26 cellular contexts compared by ENCODE assay signal in genomic region chr10:60960031-60960430, GRCh38.
"Had no signal": no experiment of that assay in that cellular context is flagged by ENCODE, and none has a peak within 500 bp of the region (broad histone marks: within the 10 kb centered on the region; RNA-seq: fewer than 3 reads in every experiment).

No MANE protein-coding gene starts in this region.

- H3K27me3 ChIP-seq: colonic mucosa, esophagus squamous epithelium, gastrocnemius medialis, heart right ventricle, left lung had no signal

- H3K4me3 Mint-ChIP-seq: dendritic cell treated with granulocyte-macrophage colony-stimulating factor and Interleukin-4, amounts not matched to agents 40 ng/mL and 50 ng/mL, for 4 days; effector memory CD8-positive, alpha-beta T cell; endodermal cell; mesothelial cell of epicardium had no signal

- H3K27ac Mint-ChIP-seq: dendritic cell treated with granulocyte-macrophage colony-stimulating factor and Interleukin-4, amounts not matched to agents 40 ng/mL and 50 ng/mL, for 4 days; effector memory CD8-positive, alpha-beta T cell; endodermal cell had no signal

- H3K4me1 ChIP-seq: colonic mucosa had no signal

- H3K36me3 Mint-ChIP-seq: mesothelial cell of epicardium, naive B cell had no signal

- H3K27me3 Mint-ChIP-seq: dendritic cell treated with granulocyte-macrophage colony-stimulating factor and Interleukin-4, amounts not matched to agents 40 ng/mL and 50 ng/mL, for 4 days; naive B cell had no signal

- H3K27ac ChIP-seq: colonic mucosa, epithelial cell of prostate, esophagus squamous epithelium, gastrocnemius medialis, heart right ventricle, left lung, lower lobe of right lung had no signal

- DNase-seq: colonic mucosa; cortex of kidney; effector CD8-positive, alpha-beta T cell; effector memory CD8-positive, alpha-beta T cell; endodermal cell; erythroblast; esophagus squamous epithelium; foreskin melanocyte; gastrocnemius medialis; glutamatergic neuron; head of caudate nucleus; heart right ventricle; hippocampal formation; left cardiac atrium; left lung; left ventricle myocardium superior; lower lobe of right lung; mucosa of descending colon; naive B cell had no signal

- H3K4me3 ChIP-seq: colonic mucosa, esophagus squamous epithelium, gastrocnemius medialis, heart right ventricle, left lung, lower lobe of right lung, mucosa of descending colon had no signal

- H3K9me3 ChIP-seq: colonic mucosa, esophagus squamous epithelium, gastrocnemius medialis, heart right ventricle, left lung, lower lobe of right lung, mucosa of descending colon had no signal

- H3K36me3 ChIP-seq: colonic mucosa, esophagus squamous epithelium, gastrocnemius medialis, heart right ventricle, left lung, lower lobe of right lung had no signal

- ATAC-seq: effector memory CD8-positive, alpha-beta T cell; esophagus mucosa; gastrocnemius medialis; heart right ventricle; left cardiac atrium; left lung; left ventricle myocardium superior; lower lobe of right lung; mucosa of descending colon had no signal

- FAIRE-seq: endometrium, islet of Langerhans, keratinocyte had no signal

- H3K9me3 Mint-ChIP-seq: dendritic cell treated with granulocyte-macrophage colony-stimulating factor and Interleukin-4, amounts not matched to agents 40 ng/mL and 50 ng/mL, for 4 days; effector memory CD8-positive, alpha-beta T cell; endodermal cell; mesothelial cell of epicardium; naive B cell had no signal
